In genomic region chr4:40843696-40844095, GRCh38 we compare ENCODE assay signal across 7 cellular contexts.
DNase-seq lines count a peak whose midpoint lies in the region; ATAC-seq, FAIRE-seq and TF ChIP-seq lines count a peak whose summit lies in the region.

No MANE protein-coding gene starts in this region.

- H3K4me1 Mint-ChIP-seq in activated CD8-positive, alpha-beta T cell treated with anti-CD3 and anti-CD28 coated beads for 36 hours (ENCODE audit: low read depth): peaks cover 7% of the 10 kb centered on the region

- H3K27ac Mint-ChIP-seq in activated CD8-positive, alpha-beta T cell treated with anti-CD3 and anti-CD28 coated beads for 36 hours: no peak overlapping the region

- no peak for DNase-seq in GM12892 (ENCODE audit: insufficient read length)
- peak; percentile 57 for DNase-seq in activated CD8-positive, alpha-beta T cell treated with anti-CD3 and anti-CD28 coated beads for 36 hours
- DNase-seq in renal cortical epithelial cell (ENCODE audit: low read depth): peak; percentile 31
- DNase-seq in NCI-H2227 (lab: John Stamatoyannopoulos, UW; ENCODE audit: unreplicated experiment): no peak
- DNase-seq in NCI-H1436 (lab: John Stamatoyannopoulos, UW): no peak

- ATAC-seq in HG03354 (IDR thresholded peaks at IDR 0.05; ENCODE audit: poor library complexity, severe bottlenecking, unreplicated experiment) (peak; percentile 41), HG02852 (IDR thresholded peaks at IDR 0.05; ENCODE audit: unreplicated experiment) (no peak)
- peak; percentile 80 for ATAC-seq in activated CD8-positive, alpha-beta T cell treated with anti-CD3 and anti-CD28 coated beads for 36 hours

- no peaks in the 10 kb centered on the region for H3K36me3 Mint-ChIP-seq in activated CD8-positive, alpha-beta T cell treated with anti-CD3 and anti-CD28 coated beads for 36 hours (ENCODE audit: low read depth)

- FAIRE-seq in GM12892 (lab: Jason Lieb, UNC): peak; percentile 40

- no peaks in the 10 kb centered on the region for H3K9me3 Mint-ChIP-seq in activated CD8-positive, alpha-beta T cell treated with anti-CD3 and anti-CD28 coated beads for 36 hours

- no peak overlapping the region for H3K4me3 Mint-ChIP-seq in activated CD8-positive, alpha-beta T cell treated with anti-CD3 and anti-CD28 coated beads for 36 hours

- H3K27me3 Mint-ChIP-seq in activated CD8-positive, alpha-beta T cell treated with anti-CD3 and anti-CD28 coated beads for 36 hours: peaks cover 9% of the 10 kb centered on the region

- POLR2A ChIA-PET in activated CD8-positive, alpha-beta T cell treated with anti-CD3 and anti-CD28 coated beads for 36 hours (lab: Charles Lee): interaction anchor here (0.6 kb wide), 1 partner anchor 99 kb away, joined by 3 read pairs; no protein-coding TSS in a partner anchor

- no peak for TF ChIP-seq POLR2A in GM12892 (IDR thresholded peaks at IDR 0.05; ENCODE audit: low read depth, low read length)

- peak; percentile 62 for TF ChIP-seq CTCF in activated CD8-positive, alpha-beta T cell treated with anti-CD3 and anti-CD28 coated beads for 36 hours (IDR thresholded peaks at IDR 0.05)

- CTCF ChIA-PET in activated CD8-positive, alpha-beta T cell treated with anti-CD3 and anti-CD28 coated beads for 36 hours (lab: Charles Lee): interaction anchor here (0.6 to 6.4 kb wide), 19 partner anchors 8 to 679 kb away, joined by 3 to 89 read pairs (median 4); no protein-coding TSS in a partner anchor

- intact Hi-C loops in activated CD8-positive, alpha-beta T cell treated with anti-CD3 and anti-CD28 coated beads for 36 hours (cut with micrococcal nuclease): loop anchor here (5.0 kb wide), 1 partner anchor 106 kb away; no protein-coding TSS in a partner anchor

Comparison
In these comparisons a context has a peak if more than half of its experiments do, and no peak if none do; other contexts are left out.
1. DNase-seq: peak in activated CD8-positive, alpha-beta T cell treated with anti-CD3 and anti-CD28 coated beads for 36 hours (single experiment) and renal cortical epithelial cell (single experiment); none in GM12892 (single experiment), NCI-H2227 (single experiment) and NCI-H1436 (single experiment).